Comparison of ENCODE assay signal across 8 cellular contexts in genomic region chr7:100190059-100190711, GRCh38. TPM values are rescaled to one million over a fixed set of nuclear protein-coding genes. Genes with fewer than 3 reads are reported as not detected.
A peak's percentile ranks its signal among the peaks of the same experiment; 100 is the strongest.
DNase-seq lines count a peak whose midpoint lies in the region; ATAC-seq, FAIRE-seq and TF ChIP-seq lines count a peak whose summit lies in the region.

No MANE protein-coding gene starts in this region.

- ATAC-seq in HepG2 = peak; percentile 62

- no peak overlapping the region for H3K9ac ChIP-seq in HepG2 (ENCODE audit: insufficient read depth, low read depth, low read length)

- no peaks in the 10 kb centered on the region for H3K79me2 ChIP-seq in HepG2 (ENCODE audit: insufficient read depth, low read length)

- TF ChIP-seq RAD21 in HepG2 (CRISPR knock-in tag; IDR thresholded peaks at IDR 0.05) = no peak

- H3K4me3 ChIP-seq in HepG2 (replicated peaks in 1 of 3; ENCODE audit: insufficient read depth in 1 of 3, low read depth in 2 of 3, low read length in 3 of 3) = no peak overlapping the region

- BruUV-seq in HepG2 (replicated peaks; lab: Mats Ljungman, UMichigan) = no TSS peak

- peaks cover 8% of the 10 kb centered on the region; the same call in 1 of the 2 replicates for H3K4me1 ChIP-seq in HepG2 (ENCODE audit: insufficient read depth, low read length)

- in situ Hi-C loops in HepG2 (cut with HindIII; ENCODE audit: extremely low pct_ligation_motif_present, low pct_unique_long_range_greater_than_20kb) = no loop called here

- H2AFZ ChIP-seq in HepG2 (ENCODE audit: low read length) = no peak overlapping the region

- H3K36me3 Mint-ChIP-seq in activated T-helper 1 cell treated with anti-CD3 and anti-CD28 coated beads, Interleukin-12 subunit alpha, Interleukin-12 subunit beta, Interleukin-2, Interleukin-4 antibody, amounts not matched to agents 30 ng/mL and 10 ng/mL and 1 ng/mL, durations not matched to agents 14 hours and 24 hours and 36 hours (ENCODE audit: low read depth) = peaks cover 5% of the 10 kb centered on the region
- no peaks in the 10 kb centered on the region for H3K36me3 Mint-ChIP-seq in mesothelial cell of epicardium

- POLR2A ChIA-PET in GM10248 (lab: Yijun Ruan, JAX) = no interaction called here
- POLR2A ChIA-PET in HepG2 (lab: Yijun Ruan, JAX) = no interaction called here

- no peaks in the 10 kb centered on the region for H4K20me1 ChIP-seq in HepG2 (ENCODE audit: insufficient read depth, low read length)

- H3K4me3 Mint-ChIP-seq in activated T-helper 1 cell treated with anti-CD3 and anti-CD28 coated beads, Interleukin-12 subunit alpha, Interleukin-12 subunit beta, Interleukin-2, Interleukin-4 antibody, amounts not matched to agents 30 ng/mL and 10 ng/mL and 1 ng/mL, durations not matched to agents 14 hours and 24 hours and 36 hours = no peak overlapping the region
- H3K4me3 Mint-ChIP-seq in mesothelial cell of epicardium = no peak overlapping the region

- H3K4me1 Mint-ChIP-seq in activated T-helper 1 cell treated with anti-CD3 and anti-CD28 coated beads, Interleukin-12 subunit alpha, Interleukin-12 subunit beta, Interleukin-2, Interleukin-4 antibody, amounts not matched to agents 30 ng/mL and 10 ng/mL and 1 ng/mL, durations not matched to agents 14 hours and 24 hours and 36 hours (ENCODE audit: low read depth) = peaks cover 29% of the 10 kb centered on the region
- H3K4me1 Mint-ChIP-seq in mesothelial cell of epicardium = peaks cover 3% of the 10 kb centered on the region

- TF ChIP-seq CTCF in GM10248 (IDR thresholded peaks at IDR 0.05; ENCODE audit: control extremely low read depth, extremely low read depth, low read depth, missing control alignments) (peak; percentile 48), HepG2 (CRISPR knock-in tag; IDR thresholded peaks at IDR 0.05) (peak; percentile 43), mesothelial cell of epicardium (IDR thresholded peaks at IDR 0.05; ENCODE audit: unreplicated experiment) (no peak)

- no peaks in the 10 kb centered on the region for H3K27me3 Mint-ChIP-seq in activated T-helper 1 cell treated with anti-CD3 and anti-CD28 coated beads, Interleukin-12 subunit alpha, Interleukin-12 subunit beta, Interleukin-2, Interleukin-4 antibody, amounts not matched to agents 30 ng/mL and 10 ng/mL and 1 ng/mL, durations not matched to agents 14 hours and 24 hours and 36 hours (ENCODE audit: insufficient read depth)
- no peaks in the 10 kb centered on the region for H3K27me3 Mint-ChIP-seq in mesothelial cell of epicardium (ENCODE audit: low read depth)

- FAIRE-seq in HepG2 (lab: Jason Lieb, UNC) = peak; percentile 50

- intact Hi-C loops in activated T-helper 1 cell treated with anti-CD3 and anti-CD28 coated beads, Interleukin-12 subunit alpha, Interleukin-12 subunit beta, Interleukin-2, Interleukin-4 antibody, amounts not matched to agents 30 ng/mL and 10 ng/mL and 1 ng/mL, durations not matched to agents 14 hours and 24 hours and 36 hours (cut with micrococcal nuclease) = loop anchor here (1.0 to 2.0 kb wide), 2 partner anchors 19 to 27 kb away; no protein-coding TSS in a partner anchor
- intact Hi-C loops in HepG2 (cut with micrococcal nuclease; ENCODE audit: unreplicated experiment) = no loop called here

- H3K36me3 ChIP-seq in HepG2 (replicated peaks in 1 of 2; ENCODE audit: control insufficient read depth in 1 of 2, insufficient read depth in 2 of 2, low read length in 2 of 2) = no peaks in the 10 kb centered on the region

- H3K9me3 ChIP-seq in HepG2 (ENCODE audit: low read length) = no peaks in the 10 kb centered on the region

- CTCF ChIA-PET in GM10248 (lab: Yijun Ruan, JAX) (interaction anchor here (0.7 to 3.2 kb wide), 17 partner anchors 10 to 193 kb away, joined by 3 to 32 read pairs (median 4); partner anchors contain the start of genes GAL3ST4, GPC2, STAG3 and TRAPPC14), HepG2 (lab: Yijun Ruan, JAX; ENCODE audit: low intra/inter-chr PET ratio, low total read pairs) (interaction anchor here (2.0 kb wide), 1 partner anchor 155 kb away, joined by 6 read pairs; no protein-coding TSS in a partner anchor)

- peaks cover 1 to 4% of the 10 kb centered on the region in 2 experiments; a peak in 2 of 5 replicates for H3K27me3 ChIP-seq in HepG2 (ENCODE audit: control insufficient read depth in 1 of 2, insufficient read depth in 2 of 2, low read length in 2 of 2)

- no peak for TF ChIP-seq POLR2A in HepG2 (IDR thresholded peaks at IDR 0.05; ENCODE audit: insufficient read depth in 1 of 2, low read depth in 2 of 2, low read length in 2 of 2)

- peak; percentile 39 for DNase-seq in GM10248 (ENCODE audit: extremely low spot score)
- peak; percentile 57 for DNase-seq in HT-29 (ENCODE audit: low spot score)
- no peak for DNase-seq in activated T-helper 1 cell treated with anti-CD3 and anti-CD28 coated beads, Interleukin-12 subunit alpha, Interleukin-12 subunit beta, Interleukin-2, Interleukin-4 antibody, amounts not matched to agents 30 ng/mL and 10 ng/mL and 1 ng/mL, durations not matched to agents 14 hours and 24 hours and 36 hours (ENCODE audit: low spot score)
- DNase-seq in HepG2 (ENCODE audit: low spot score) = peak; percentile 41
- DNase-seq in T-helper 9 cell = no peak
- DNase-seq in mesothelial cell of epicardium (ENCODE audit: low spot score in 2 of 2, unreplicated experiment in 2 of 2) = no peak
- no peak for DNase-seq in NCI-H1436 treated with DMSO at 0.1 percent for 48 hours (lab: John Stamatoyannopoulos, UW)
- no peak for DNase-seq in NCI-H510A treated with DMSO at 0.1 percent for 48 hours (lab: John Stamatoyannopoulos, UW)

- 14% methylated on average over 4 of the region's 4 CpGs for WGBS in HepG2 (ENCODE audit: low lambda C conversion rate)

- H3K4me2 ChIP-seq in HepG2 (ENCODE audit: low read depth, low read length) = no peak overlapping the region

- H3K27ac ChIP-seq in HepG2 (ENCODE audit: extremely low read length, insufficient read depth, low read length) = no peak overlapping the region

- TF ChIP-seq EP300 in HepG2 (IDR thresholded peaks at IDR 0.05; ENCODE audit: low read depth in 2 of 2, low read length in 2 of 2) (no peak), HepG2 (CRISPR knock-in tag; IDR thresholded peaks at IDR 0.05; ENCODE audit: borderline replicate concordance) (no peak)

- H3K27ac Mint-ChIP-seq in activated T-helper 1 cell treated with anti-CD3 and anti-CD28 coated beads, Interleukin-12 subunit alpha, Interleukin-12 subunit beta, Interleukin-2, Interleukin-4 antibody, amounts not matched to agents 30 ng/mL and 10 ng/mL and 1 ng/mL, durations not matched to agents 14 hours and 24 hours and 36 hours = peak overlapping the region; percentile 8
- no peak overlapping the region for H3K27ac Mint-ChIP-seq in mesothelial cell of epicardium

- no peaks in the 10 kb centered on the region for H3K9me3 Mint-ChIP-seq in activated T-helper 1 cell treated with anti-CD3 and anti-CD28 coated beads, Interleukin-12 subunit alpha, Interleukin-12 subunit beta, Interleukin-2, Interleukin-4 antibody, amounts not matched to agents 30 ng/mL and 10 ng/mL and 1 ng/mL, durations not matched to agents 14 hours and 24 hours and 36 hours
- no peaks in the 10 kb centered on the region for H3K9me3 Mint-ChIP-seq in mesothelial cell of epicardium

RNA-seq across cellular contexts. Expression of gene STAG3, which starts 12.5 kb away (rescaled TPM):
- total RNA-seq in HT-29 (2014; rRNA removed; shearing (Covaris generic)) = 0.05 and 0.08 TPM in 2 replicates
- total RNA-seq in activated T-helper 1 cell treated with anti-CD3 and anti-CD28 coated beads, Interleukin-12 subunit alpha, Interleukin-12 subunit beta, Interleukin-2, Interleukin-4 antibody, amounts not matched to agents 30 ng/mL and 10 ng/mL and 1 ng/mL, durations not matched to agents 14 hours and 24 hours and 36 hours = 25.0 and 30.6 TPM in 2 replicates
- total RNA-seq in HepG2 (2016; rRNA removed; fragmentation: Illumina TruSeq; extraction: Trizol) (0.22 and 0.33 TPM in 2 replicates), mesothelial cell of epicardium (0.94 to 1.9 TPM (median 1.4 TPM) in 3 replicates)
- not detected in 2 replicates for total RNA-seq in HepG2 (2016; cell fraction: cytosol; rRNA removed; fragmentation: Illumina TruSeq; extraction: Trizol; ENCODE audit: low read depth)
- 0.15 and 0.43 TPM in 2 replicates for total RNA-seq in HepG2 (2016; cell fraction: insoluble cytoplasmic fraction; rRNA removed; fragmentation: Illumina TruSeq; extraction: Trizol)
- 0.10 TPM in 1 of 2 replicates, not detected in the other for total RNA-seq in HepG2 (2016; cell fraction: membrane; rRNA removed; fragmentation: Illumina TruSeq; extraction: Trizol)
- total RNA-seq in HepG2 (2016; cell fraction: nucleus; rRNA removed; fragmentation: Illumina TruSeq; extraction: Trizol) = 1.1 and 1.7 TPM in 2 replicates
- 0.09 and 0.12 TPM in 2 replicates for polyA plus RNA-seq in HepG2 (2011; rRNA removed)
- polyA plus RNA-seq in HepG2 (2011; cell fraction: cytosol; rRNA removed) = 0.05 and 0.08 TPM in 2 replicates
- 0.80 and 1.3 TPM in 2 replicates for polyA plus RNA-seq in HepG2 (2011; cell fraction: nucleus; rRNA removed)
- polyA plus RNA-seq in HepG2 (2012) = 2.9 and 4.8 TPM in 2 replicates
- polyA plus RNA-seq in HepG2 (2016; cell fraction: cytosol; fragmentation: Illumina TruSeq; extraction: Trizol; ENCODE audit: low read depth) = not detected in 2 replicates
- not detected in 2 replicates for polyA plus RNA-seq in HepG2 (2016; cell fraction: insoluble cytoplasmic fraction; fragmentation: Illumina TruSeq; extraction: Trizol; ENCODE audit: low read depth)
- not detected in 2 replicates for polyA plus RNA-seq in HepG2 (2016; cell fraction: membrane; fragmentation: Illumina TruSeq; extraction: Trizol; ENCODE audit: low read depth)
- 0.81 and 0.92 TPM in 2 replicates for polyA plus RNA-seq in HepG2 (2016; cell fraction: nucleus; fragmentation: Illumina TruSeq; extraction: Trizol; ENCODE audit: insufficient read depth, low read depth)
- 0.06 and 1.5 TPM in 2 replicates for polyA minus RNA-seq in HepG2 (2011; rRNA and poly(A)+ RNA removed; ENCODE audit: low replicate concordance)
- polyA minus RNA-seq in HepG2 (2011; cell fraction: cytosol; rRNA and poly(A)+ RNA removed) = not detected in 2 replicates
- polyA minus RNA-seq in HepG2 (2011; cell fraction: nucleus; rRNA and poly(A)+ RNA removed) = 0.52 and 0.62 TPM in 2 replicates

RNA-seq across cellular contexts. Expression of gene GPC2, which starts 13.0 kb away (rescaled TPM):
- 1.7 and 4.2 TPM in 2 replicates for total RNA-seq in HT-29 (2014; rRNA removed; shearing (Covaris generic))
- total RNA-seq in activated T-helper 1 cell treated with anti-CD3 and anti-CD28 coated beads, Interleukin-12 subunit alpha, Interleukin-12 subunit beta, Interleukin-2, Interleukin-4 antibody, amounts not matched to agents 30 ng/mL and 10 ng/mL and 1 ng/mL, durations not matched to agents 14 hours and 24 hours and 36 hours = 3.9 and 4.8 TPM in 2 replicates
- total RNA-seq in HepG2 (2016; rRNA removed; fragmentation: Illumina TruSeq; extraction: Trizol) = 0.10 and 0.64 TPM in 2 replicates
- 0.35 TPM in 1 of 2 replicates, not detected in the other for total RNA-seq in HepG2 (2016; cell fraction: cytosol; rRNA removed; fragmentation: Illumina TruSeq; extraction: Trizol; ENCODE audit: low read depth)
- 1.0 TPM in 1 of 2 replicates, not detected in the other for total RNA-seq in HepG2 (2016; cell fraction: insoluble cytoplasmic fraction; rRNA removed; fragmentation: Illumina TruSeq; extraction: Trizol)
- 0.12 and 0.14 TPM in 2 replicates for total RNA-seq in HepG2 (2016; cell fraction: membrane; rRNA removed; fragmentation: Illumina TruSeq; extraction: Trizol)
- 2.1 and 2.7 TPM in 2 replicates for total RNA-seq in HepG2 (2016; cell fraction: nucleus; rRNA removed; fragmentation: Illumina TruSeq; extraction: Trizol)
- polyA plus RNA-seq in HepG2 (2011; rRNA removed) = 0.76 and 0.78 TPM in 2 replicates
- 0.46 and 0.51 TPM in 2 replicates for polyA plus RNA-seq in HepG2 (2011; cell fraction: cytosol; rRNA removed)
- 6.6 and 8.4 TPM in 2 replicates for polyA plus RNA-seq in HepG2 (2011; cell fraction: nucleus; rRNA removed)
- 0.68 and 1.2 TPM in 2 replicates for polyA plus RNA-seq in HepG2 (2012)
- polyA plus RNA-seq in HepG2 (2016; cell fraction: cytosol; fragmentation: Illumina TruSeq; extraction: Trizol; ENCODE audit: low read depth) = 0.05 TPM in 1 of 2 replicates, not detected in the other
- polyA plus RNA-seq in HepG2 (2016; cell fraction: insoluble cytoplasmic fraction; fragmentation: Illumina TruSeq; extraction: Trizol; ENCODE audit: low read depth) = 0.38 and 0.47 TPM in 2 replicates
- polyA plus RNA-seq in HepG2 (2016; cell fraction: membrane; fragmentation: Illumina TruSeq; extraction: Trizol; ENCODE audit: low read depth) = 0.07 TPM in 1 of 2 replicates, not detected in the other
- 3.9 and 4.1 TPM in 2 replicates for polyA plus RNA-seq in HepG2 (2016; cell fraction: nucleus; fragmentation: Illumina TruSeq; extraction: Trizol; ENCODE audit: insufficient read depth, low read depth)
- polyA minus RNA-seq in HepG2 (2011; rRNA and poly(A)+ RNA removed; ENCODE audit: low replicate concordance) = 0.94 and 1.2 TPM in 2 replicates
- 0.49 TPM in 1 of 2 replicates, not detected in the other for polyA minus RNA-seq in HepG2 (2011; cell fraction: cytosol; rRNA and poly(A)+ RNA removed)
- polyA minus RNA-seq in HepG2 (2011; cell fraction: nucleus; rRNA and poly(A)+ RNA removed) = 0.90 and 3.9 TPM in 2 replicates
- 49.8 to 50.6 TPM (median 50.0 TPM) in 3 replicates for total RNA-seq in mesothelial cell of epicardium

RNA-seq across cellular contexts. Expression of gene GAL3ST4, which starts 21.8 kb away (rescaled TPM):
- not detected in 2 replicates for total RNA-seq in HT-29 (2014; rRNA removed; shearing (Covaris generic))
- total RNA-seq in activated T-helper 1 cell treated with anti-CD3 and anti-CD28 coated beads, Interleukin-12 subunit alpha, Interleukin-12 subunit beta, Interleukin-2, Interleukin-4 antibody, amounts not matched to agents 30 ng/mL and 10 ng/mL and 1 ng/mL, durations not matched to agents 14 hours and 24 hours and 36 hours = 1.3 and 1.5 TPM in 2 replicates
- 0.29 TPM in 1 of 2 replicates, not detected in the other for total RNA-seq in HepG2 (2016; rRNA removed; fragmentation: Illumina TruSeq; extraction: Trizol)
- not detected in 2 replicates for total RNA-seq in HepG2 (2016; cell fraction: cytosol; rRNA removed; fragmentation: Illumina TruSeq; extraction: Trizol; ENCODE audit: low read depth)
- total RNA-seq in HepG2 (2016; cell fraction: insoluble cytoplasmic fraction; rRNA removed; fragmentation: Illumina TruSeq; extraction: Trizol) = 0.07 and 0.13 TPM in 2 replicates
- total RNA-seq in HepG2 (2016; cell fraction: membrane; rRNA removed; fragmentation: Illumina TruSeq; extraction: Trizol) = 0.06 and 0.14 TPM in 2 replicates
- 0.28 and 0.34 TPM in 2 replicates for total RNA-seq in HepG2 (2016; cell fraction: nucleus; rRNA removed; fragmentation: Illumina TruSeq; extraction: Trizol)
- polyA plus RNA-seq in HepG2 (2011; rRNA removed) = 0.41 and 0.73 TPM in 2 replicates
- 0.24 and 0.25 TPM in 2 replicates for polyA plus RNA-seq in HepG2 (2011; cell fraction: cytosol; rRNA removed)
- polyA plus RNA-seq in HepG2 (2011; cell fraction: nucleus; rRNA removed) = 1.7 and 1.8 TPM in 2 replicates
- polyA plus RNA-seq in HepG2 (2012) = 0.35 and 0.71 TPM in 2 replicates
- polyA plus RNA-seq in HepG2 (2016; cell fraction: cytosol; fragmentation: Illumina TruSeq; extraction: Trizol; ENCODE audit: low read depth) = 0.15 TPM in 1 of 2 replicates, not detected in the other
- polyA plus RNA-seq in HepG2 (2016; cell fraction: insoluble cytoplasmic fraction; fragmentation: Illumina TruSeq; extraction: Trizol; ENCODE audit: low read depth) = 0.22 and 0.42 TPM in 2 replicates
- 0.13 and 0.14 TPM in 2 replicates for polyA plus RNA-seq in HepG2 (2016; cell fraction: membrane; fragmentation: Illumina TruSeq; extraction: Trizol; ENCODE audit: low read depth)
- polyA plus RNA-seq in HepG2 (2016; cell fraction: nucleus; fragmentation: Illumina TruSeq; extraction: Trizol; ENCODE audit: insufficient read depth, low read depth) = 0.70 and 1.3 TPM in 2 replicates
- polyA minus RNA-seq in HepG2 (2011; rRNA and poly(A)+ RNA removed; ENCODE audit: low replicate concordance) = 0.58 and 0.64 TPM in 2 replicates
- not detected in 2 replicates for polyA minus RNA-seq in HepG2 (2011; cell fraction: cytosol; rRNA and poly(A)+ RNA removed)
- 0.25 and 0.26 TPM in 2 replicates for polyA minus RNA-seq in HepG2 (2011; cell fraction: nucleus; rRNA and poly(A)+ RNA removed)
- 9.4 to 10.1 TPM (median 9.4 TPM) in 3 replicates for total RNA-seq in mesothelial cell of epicardium

RNA-seq across cellular contexts. Expression of gene PVRIG, which starts 29.6 kb away (rescaled TPM):
- total RNA-seq in HT-29 (2014; rRNA removed; shearing (Covaris generic)) = not detected in 2 replicates
- total RNA-seq in activated T-helper 1 cell treated with anti-CD3 and anti-CD28 coated beads, Interleukin-12 subunit alpha, Interleukin-12 subunit beta, Interleukin-2, Interleukin-4 antibody, amounts not matched to agents 30 ng/mL and 10 ng/mL and 1 ng/mL, durations not matched to agents 14 hours and 24 hours and 36 hours = 30.5 and 31.2 TPM in 2 replicates
- total RNA-seq in HepG2 (2016; rRNA removed; fragmentation: Illumina TruSeq; extraction: Trizol) (not detected in 2 replicates), mesothelial cell of epicardium (not detected in 3 replicates)
- total RNA-seq in HepG2 (2016; cell fraction: cytosol; rRNA removed; fragmentation: Illumina TruSeq; extraction: Trizol; ENCODE audit: low read depth) = not detected in 2 replicates
- 0.06 TPM in 1 of 2 replicates, not detected in the other for total RNA-seq in HepG2 (2016; cell fraction: insoluble cytoplasmic fraction; rRNA removed; fragmentation: Illumina TruSeq; extraction: Trizol)
- total RNA-seq in HepG2 (2016; cell fraction: membrane; rRNA removed; fragmentation: Illumina TruSeq; extraction: Trizol) = not detected in 2 replicates
- not detected in 2 replicates for total RNA-seq in HepG2 (2016; cell fraction: nucleus; rRNA removed; fragmentation: Illumina TruSeq; extraction: Trizol)
- not detected in 2 replicates for polyA plus RNA-seq in HepG2 (2011; rRNA removed)
- polyA plus RNA-seq in HepG2 (2011; cell fraction: cytosol; rRNA removed) = not detected in 2 replicates
- not detected in 2 replicates for polyA plus RNA-seq in HepG2 (2011; cell fraction: nucleus; rRNA removed)
- polyA plus RNA-seq in HepG2 (2012) = 0.54 TPM in 1 of 2 replicates, not detected in the other
- not detected in 2 replicates for polyA plus RNA-seq in HepG2 (2016; cell fraction: cytosol; fragmentation: Illumina TruSeq; extraction: Trizol; ENCODE audit: low read depth)
- not detected in 2 replicates for polyA plus RNA-seq in HepG2 (2016; cell fraction: insoluble cytoplasmic fraction; fragmentation: Illumina TruSeq; extraction: Trizol; ENCODE audit: low read depth)
- polyA plus RNA-seq in HepG2 (2016; cell fraction: membrane; fragmentation: Illumina TruSeq; extraction: Trizol; ENCODE audit: low read depth) = not detected in 2 replicates
- not detected in 2 replicates for polyA plus RNA-seq in HepG2 (2016; cell fraction: nucleus; fragmentation: Illumina TruSeq; extraction: Trizol; ENCODE audit: insufficient read depth, low read depth)
- polyA minus RNA-seq in HepG2 (2011; rRNA and poly(A)+ RNA removed; ENCODE audit: low replicate concordance) = 1.5 TPM in 1 of 2 replicates, not detected in the other
- polyA minus RNA-seq in HepG2 (2011; cell fraction: cytosol; rRNA and poly(A)+ RNA removed) = not detected in 2 replicates
- not detected in 2 replicates for polyA minus RNA-seq in HepG2 (2011; cell fraction: nucleus; rRNA and poly(A)+ RNA removed)

RNA-seq across cellular contexts. Expression of gene TRAPPC14, which starts 31.7 kb away (rescaled TPM):
- total RNA-seq in HT-29 (2014; rRNA removed; shearing (Covaris generic)) = 22.5 and 27.8 TPM in 2 replicates
- 43.9 and 44.3 TPM in 2 replicates for total RNA-seq in activated T-helper 1 cell treated with anti-CD3 and anti-CD28 coated beads, Interleukin-12 subunit alpha, Interleukin-12 subunit beta, Interleukin-2, Interleukin-4 antibody, amounts not matched to agents 30 ng/mL and 10 ng/mL and 1 ng/mL, durations not matched to agents 14 hours and 24 hours and 36 hours
- total RNA-seq in HepG2 (2016; rRNA removed; fragmentation: Illumina TruSeq; extraction: Trizol) (2.0 and 9.6 TPM in 2 replicates), mesothelial cell of epicardium (22.0 to 23.6 TPM (median 23.3 TPM) in 3 replicates)
- total RNA-seq in HepG2 (2016; cell fraction: cytosol; rRNA removed; fragmentation: Illumina TruSeq; extraction: Trizol; ENCODE audit: low read depth) = 1.5 and 1.8 TPM in 2 replicates
- total RNA-seq in HepG2 (2016; cell fraction: insoluble cytoplasmic fraction; rRNA removed; fragmentation: Illumina TruSeq; extraction: Trizol) = 2.3 and 9.9 TPM in 2 replicates
- 3.1 and 3.3 TPM in 2 replicates for total RNA-seq in HepG2 (2016; cell fraction: membrane; rRNA removed; fragmentation: Illumina TruSeq; extraction: Trizol)
- 15.6 and 20.8 TPM in 2 replicates for total RNA-seq in HepG2 (2016; cell fraction: nucleus; rRNA removed; fragmentation: Illumina TruSeq; extraction: Trizol)
- polyA plus RNA-seq in HepG2 (2011; rRNA removed) = 4.7 and 7.0 TPM in 2 replicates
- polyA plus RNA-seq in HepG2 (2011; cell fraction: cytosol; rRNA removed) = 1.6 and 1.7 TPM in 2 replicates
- 46.2 and 74.5 TPM in 2 replicates for polyA plus RNA-seq in HepG2 (2011; cell fraction: nucleus; rRNA removed)
- polyA plus RNA-seq in HepG2 (2012) = 7.0 and 9.8 TPM in 2 replicates
- 1.8 TPM in 2 replicates for polyA plus RNA-seq in HepG2 (2016; cell fraction: cytosol; fragmentation: Illumina TruSeq; extraction: Trizol; ENCODE audit: low read depth)
- polyA plus RNA-seq in HepG2 (2016; cell fraction: insoluble cytoplasmic fraction; fragmentation: Illumina TruSeq; extraction: Trizol; ENCODE audit: low read depth) = 3.5 and 4.4 TPM in 2 replicates
- 3.1 TPM in 2 replicates for polyA plus RNA-seq in HepG2 (2016; cell fraction: membrane; fragmentation: Illumina TruSeq; extraction: Trizol; ENCODE audit: low read depth)
- 51.8 and 52.2 TPM in 2 replicates for polyA plus RNA-seq in HepG2 (2016; cell fraction: nucleus; fragmentation: Illumina TruSeq; extraction: Trizol; ENCODE audit: insufficient read depth, low read depth)
- 10.0 and 12.3 TPM in 2 replicates for polyA minus RNA-seq in HepG2 (2011; rRNA and poly(A)+ RNA removed; ENCODE audit: low replicate concordance)
- 1.5 and 2.7 TPM in 2 replicates for polyA minus RNA-seq in HepG2 (2011; cell fraction: cytosol; rRNA and poly(A)+ RNA removed)
- polyA minus RNA-seq in HepG2 (2011; cell fraction: nucleus; rRNA and poly(A)+ RNA removed) = 15.2 and 18.6 TPM in 2 replicates

Comparison
In these comparisons a context has a peak if more than half of its experiments do, and no peak if none do; other contexts are left out.
1. DNase-seq: peak in GM10248 (single experiment), HT-29 (single experiment) and HepG2 (single experiment); none in activated T-helper 1 cell treated with anti-CD3 and anti-CD28 coated beads, Interleukin-12 subunit alpha, Interleukin-12 subunit beta, Interleukin-2, Interleukin-4 antibody, amounts not matched to agents 30 ng/mL and 10 ng/mL and 1 ng/mL, durations not matched to agents 14 hours and 24 hours and 36 hours (single experiment), T-helper 9 cell (single experiment), mesothelial cell of epicardium (0 of 2), NCI-H1436 treated with DMSO at 0.1 percent for 48 hours (single experiment) and NCI-H510A treated with DMSO at 0.1 percent for 48 hours (single experiment).